ENCODE assay signal across 23 cellular contexts in genomic region chr12:108271951-108272729, GRCh38.
DNase-seq lines count a peak whose midpoint lies in the region; ATAC-seq and TF ChIP-seq lines count a peak whose summit lies in the region.
"Had no signal": no experiment of that assay in that cellular context is flagged by ENCODE, and none has a peak within 500 bp of the region (broad histone marks: within the 10 kb centered on the region; RNA-seq: fewer than 3 reads in every experiment).

No MANE protein-coding gene starts in this region.

- no TSS peak for BruUV-seq in MCF 10A (replicated peaks; lab: Mats Ljungman, UMichigan)

- no peak overlapping the region for H3K4me3 Mint-ChIP-seq in MCF 10A (ENCODE audit: unreplicated experiment)
- H3K4me3 Mint-ChIP-seq: CD8-positive, alpha-beta memory T cell; GM23338 had no signal

- DNase-seq in MCF 10A (ENCODE audit: unreplicated experiment) = peak; percentile 24
- DNase-seq in breast epithelium (ENCODE audit: low spot score in 2 of 2) = no peak
- peak; percentile 3 for DNase-seq in SK-MEL-5 (ENCODE audit: low read depth, low spot score)
- DNase-seq in retina = peak; percentile 62
- DNase-seq in HUDEP-2 (lab: John Stamatoyannopoulos, UW; ENCODE audit: unreplicated experiment in 76 of 76) = no peak
- no peak for DNase-seq in DMS114 treated with DMSO at 0.1 percent for 48 hours (lab: John Stamatoyannopoulos, UW; ENCODE audit: unreplicated experiment)
- DNase-seq: CD8-positive, alpha-beta memory T cell; DMS79; Kasumi-1; MG63; NCI-H1694 treated with DMSO at 0.1 percent for 48 hours; NCI-H2081 treated with DMSO at 0.1 percent for 48 hours; NCI-H510A; OCI-M1 had no signal

- POLR2A ChIA-PET in MCF 10A (lab: Yijun Ruan, JAX) = no interaction called here

- CTCF ChIA-PET in MCF 10A (lab: Yijun Ruan, JAX) = no interaction called here

- no peak overlapping the region for H3K27ac Mint-ChIP-seq in MCF 10A (ENCODE audit: low read depth, unreplicated experiment)
- H3K27ac Mint-ChIP-seq: GM23338, IgD-negative memory B cell had no signal

- no peak for TF ChIP-seq CTCF in MCF 10A (IDR thresholded peaks at IDR 0.05; ENCODE audit: unreplicated experiment)
- no peak for TF ChIP-seq CTCF in breast epithelium (IDR thresholded peaks at IDR 0.05)

- no peak for ATAC-seq in GM19351 (IDR thresholded peaks at IDR 0.05; ENCODE audit: unreplicated experiment)
- ATAC-seq: GM23338, HCT116, Right ventricle myocardium inferior had no signal

- H3K36me3 Mint-ChIP-seq in MCF 10A (ENCODE audit: insufficient read depth, unreplicated experiment) = no peaks in the 10 kb centered on the region
- H3K36me3 Mint-ChIP-seq: CD8-positive, alpha-beta memory T cell; IgD-negative memory B cell had no signal

- H3K27me3 ChIP-seq in breast epithelium = no peaks in the 10 kb centered on the region
- no peaks in the 10 kb centered on the region for H3K27me3 ChIP-seq in ectodermal cell (ENCODE audit: control insufficient read depth, insufficient read depth, low read length, poor library complexity, severe bottlenecking)
- H3K27me3 ChIP-seq: MG63 had no signal

- intact Hi-C loops in MCF 10A (cut with micrococcal nuclease) = no loop called here
- intact Hi-C loops in breast epithelium (cut with DNase I; ENCODE audit: low total_unique reads) = no loop called here

- H3K9me3 Mint-ChIP-seq in MCF 10A (ENCODE audit: unreplicated experiment) = no peaks in the 10 kb centered on the region
- H3K9me3 Mint-ChIP-seq: CD8-positive, alpha-beta memory T cell had no signal

- no peaks in the 10 kb centered on the region for H3K27me3 Mint-ChIP-seq in MCF 10A (ENCODE audit: insufficient read depth, unreplicated experiment)

- in situ Hi-C loops in SK-MEL-5 (cut with HindIII; ENCODE audit: low pct_unique_long_range_greater_than_20kb, low sequenced_read_pairs) = no loop called here

- H3K4me1 ChIP-seq in breast epithelium (no peaks in the 10 kb centered on the region), ectodermal cell (ENCODE audit: control insufficient read depth, insufficient read depth, low read length) (peaks cover 7% of the 10 kb centered on the region)

- 70 to 78% methylated on average over 5 of the region's 5 CpGs for WGBS in ectodermal cell, 2 experiments

- H3K27ac ChIP-seq in breast epithelium (no peak overlapping the region), ectodermal cell (ENCODE audit: insufficient read depth, low read depth, low read length, poor library complexity, severe bottlenecking) (peak overlapping the region; percentile 32)
- H3K27ac ChIP-seq: 22Rv1, C4-2B, SK-N-MC had no signal

- no peak for TF ChIP-seq POLR2A in breast epithelium (IDR thresholded peaks at IDR 0.05)

- H3K4me1 Mint-ChIP-seq in MCF 10A (ENCODE audit: insufficient read depth, unreplicated experiment) = no peaks in the 10 kb centered on the region
- H3K4me1 Mint-ChIP-seq: CD8-positive, alpha-beta memory T cell had no signal

- H3K9me3 ChIP-seq in breast epithelium (peaks cover 0 to 8% of the 10 kb centered on the region in 2 donors), ectodermal cell (ENCODE audit: control insufficient read depth, low read length) (no peaks in the 10 kb centered on the region)

- H3K36me3 ChIP-seq in breast epithelium (no peaks in the 10 kb centered on the region), ectodermal cell (ENCODE audit: control insufficient read depth, insufficient read depth, low read length) (no peaks in the 10 kb centered on the region)
- H3K36me3 ChIP-seq: MG63 had no signal

- H3K4me3 ChIP-seq in breast epithelium = no peak overlapping the region
- no peak overlapping the region for H3K4me3 ChIP-seq in ectodermal cell (ENCODE audit: insufficient read depth, low read depth, low read length)
- H3K4me3 ChIP-seq: GM23338, MG63, SK-N-MC had no signal

Comparison
In these comparisons a context has a peak if more than half of its experiments do, and no peak if none do; other contexts are left out.
1. DNase-seq: peak in MCF 10A (single experiment), SK-MEL-5 (single experiment) and retina (single experiment); none in breast epithelium (0 of 2), HUDEP-2 (0 of 76) and DMS114 treated with DMSO at 0.1 percent for 48 hours (single experiment).